ENCODE assay signal across 1 cellular context in genomic region chr1:204417231-204417997, GRCh38.
TF ChIP-seq lines count a peak whose summit lies in the region.

No MANE protein-coding gene starts in this region.

TF ChIP-seq in HEK293, 187 proteins besides CTCF, POLR2A, EP300 and RAD21 (continued from another document):
- TF ChIP-seq REST (tag by site-specific recombination; IDR thresholded peaks at IDR 0.05) (peak; percentile 64), ZNF544 (tag by site-specific recombination; IDR thresholded peaks at IDR 0.05) (no peak), ZBTB44 (tag by site-specific recombination; IDR thresholded peaks at IDR 0.05) (peak; percentile 99), SCRT2 (tag by site-specific recombination; IDR thresholded peaks at IDR 0.05) (peak; percentile 37; the same call in 1 of the 2 replicates), MZF1 (tag by site-specific recombination; IDR thresholded peaks at IDR 0.05; ENCODE audit: borderline replicate concordance) (peak; percentile 48)
